ENCODE assay signal across 20 cellular contexts in genomic region chr2:109487871-109488655, GRCh38.
DNase-seq lines count a peak whose midpoint lies in the region; ATAC-seq, FAIRE-seq and TF ChIP-seq lines count a peak whose summit lies in the region.
"Had no signal": no experiment of that assay in that cellular context is flagged by ENCODE, and none has a peak within 500 bp of the region (broad histone marks: within the 10 kb centered on the region; RNA-seq: fewer than 3 reads in every experiment).

No MANE protein-coding gene starts in this region.

- TSS peak; percentile 69 for BruUV-seq in endothelial cell of umbilical vein (replicated peaks; lab: Mats Ljungman, UMichigan)

- H4K8ac ChIP-seq in neuronal stem cell (ENCODE audit: low read depth, low read length): no peak overlapping the region

- H3K27me3 Mint-ChIP-seq in endothelial cell (ENCODE audit: unreplicated experiment): peaks cover 5% of the 10 kb centered on the region

- POLR2A ChIA-PET in endothelial cell of umbilical vein (lab: Charles Lee): no interaction called here

- H3K27me3 ChIP-seq in endothelial cell of umbilical vein (ENCODE audit: control insufficient read depth in 2 of 2, insufficient read depth in 2 of 2, low read length in 2 of 2): no peaks in the 10 kb centered on the region
- H3K27me3 ChIP-seq in neuronal stem cell (ENCODE audit: control insufficient read depth in 3 of 3, insufficient read depth in 3 of 3, low read depth in 1 of 3, low read length in 3 of 3): peaks cover 0 to 8% (median 0%) of the 10 kb centered on the region in 3 experiments
- H3K27me3 ChIP-seq in upper lobe of right lung: no peaks in the 10 kb centered on the region

- intact Hi-C loops in Right ventricle myocardium superior (cut with DNase I) (no loop called here), cardiac septum (cut with DNase I) (no loop called here), endothelial cell of umbilical vein (cut with micrococcal nuclease) (loop anchor here (1.0 kb wide), 1 partner anchor 9 kb away; no protein-coding TSS in a partner anchor), upper lobe of right lung (cut with DNase I) (no loop called here)

- TF ChIP-seq CTCF in endothelial cell of umbilical vein (IDR thresholded peaks at IDR 0.05; ENCODE audit: extremely low read depth in 1 of 2, insufficient read depth in 1 of 2, low read depth in 1 of 2, low read length in 2 of 2) (no peak), upper lobe of right lung (IDR thresholded peaks at IDR 0.05) (no peak), endothelial cell (IDR thresholded peaks at IDR 0.05; ENCODE audit: unreplicated experiment) (no peak)

- FAIRE-seq in endothelial cell of umbilical vein (lab: Jason Lieb, UNC): no peak
- FAIRE-seq: A204.1, GM12891, GM18507 had no signal

- H3K36me3 Mint-ChIP-seq in endothelial cell (ENCODE audit: low read depth, unreplicated experiment): peaks cover 10% of the 10 kb centered on the region

- DNase-seq in Right ventricle myocardium superior (peak; percentile 17), cardiac septum (ENCODE audit: low spot score) (no peak), endothelial cell of umbilical vein (ENCODE audit: low read depth, low spot score) (no peak), neuronal stem cell (ENCODE audit: low spot score) (no peak), upper lobe of right lung (no peak), endothelial cell (ENCODE audit: low spot score) (no peak), SK-N-DZ (ENCODE audit: low spot score) (no peak)
- DNase-seq in stimulated activated CD4-positive, alpha-beta T cell treated with anti-CD3 and anti-CD28 coated beads, Interleukin-1b, Interleukin-23, amount 100 ng/mL, for 48 hours: no peak
- DNase-seq: GF-D8, NCI-H1048, NCI-H1436 treated with DMSO at 0.1 percent for 48 hours, NCI-H2081, NCI-H510A treated with DMSO at 0.1 percent for 48 hours, NCI-H82 had no signal

- H3K4me1 Mint-ChIP-seq in endothelial cell (ENCODE audit: unreplicated experiment): peaks cover 16% of the 10 kb centered on the region
- H3K4me1 Mint-ChIP-seq: GM23338 had no signal

- H3K4me3 Mint-ChIP-seq in endothelial cell (ENCODE audit: unreplicated experiment): no peak overlapping the region
- H3K4me3 Mint-ChIP-seq: GM23338 had no signal

- H4K91ac ChIP-seq in neuronal stem cell (ENCODE audit: low read depth, low read length, poor library complexity): no peak overlapping the region

- CTCF ChIA-PET in endothelial cell of umbilical vein (lab: Charles Lee): interaction anchor here (1.1 kb wide), 1 partner anchor 22 kb away, joined by 5 read pairs; no protein-coding TSS in a partner anchor

- peak overlapping the region; percentile 40 for H2AK5ac ChIP-seq in neuronal stem cell (ENCODE audit: low read depth, low read length)

- H3K4me1 ChIP-seq in endothelial cell of umbilical vein (ENCODE audit: control insufficient read depth, extremely low read depth, insufficient read depth, low read length): peaks cover 22% of the 10 kb centered on the region
- H3K4me1 ChIP-seq in neuronal stem cell (ENCODE audit: control insufficient read depth in 2 of 2, insufficient read depth in 1 of 2, low read depth in 1 of 2, low read length in 2 of 2): no peaks in the 10 kb centered on the region
- H3K4me1 ChIP-seq in upper lobe of right lung: peaks cover 25% of the 10 kb centered on the region

- no peak for ATAC-seq in Right ventricle myocardium superior (ENCODE audit: poor library complexity)
- ATAC-seq in upper lobe of right lung: no peak
- ATAC-seq: GM23338, Panc1 had no signal

- no peak for TF ChIP-seq POLR2A in endothelial cell of umbilical vein (IDR thresholded peaks at IDR 0.05; ENCODE audit: low read depth, low read length)

- no peak overlapping the region for H3K4me2 ChIP-seq in endothelial cell of umbilical vein (ENCODE audit: insufficient read depth, low read length)
- no peak overlapping the region for H3K4me2 ChIP-seq in neuronal stem cell (ENCODE audit: insufficient read depth, low read length, poor library complexity, severe bottlenecking)
- H3K4me2 ChIP-seq: GM23338 had no signal

- H4K20me1 ChIP-seq in endothelial cell of umbilical vein (replicated peaks; ENCODE audit: control insufficient read depth, extremely low read depth, insufficient read depth, low read length): no peaks in the 10 kb centered on the region

- H3K36me3 ChIP-seq in endothelial cell of umbilical vein (ENCODE audit: control insufficient read depth in 2 of 2, extremely low read depth in 1 of 2, insufficient read depth in 2 of 2, low read length in 2 of 2): peaks cover 0 to 4% of the 10 kb centered on the region in 2 experiments
- H3K36me3 ChIP-seq in neuronal stem cell (replicated peaks in 1 of 2; ENCODE audit: control insufficient read depth in 2 of 2, insufficient read depth in 2 of 2, low read length in 2 of 2): no peaks in the 10 kb centered on the region
- no peaks in the 10 kb centered on the region for H3K36me3 ChIP-seq in upper lobe of right lung

- H2BK5ac ChIP-seq in neuronal stem cell (ENCODE audit: low read length): no peak overlapping the region

- WGBS in neuronal stem cell (ENCODE audit: extremely low coverage in 2 of 2, insufficient read length in 2 of 2, insufficient replicate concordance in 1 of 2), 2 donors: no CpG with 5 or more reads among the region's 14 CpGs

- no peak overlapping the region for H3K27ac Mint-ChIP-seq in endothelial cell (ENCODE audit: unreplicated experiment)
- H3K27ac Mint-ChIP-seq: GM23338 had no signal

- H3K14ac ChIP-seq in neuronal stem cell (ENCODE audit: low read length): no peak overlapping the region

- no peak overlapping the region for H2BK120ac ChIP-seq in neuronal stem cell (ENCODE audit: low read depth, low read length)

- H3K9me1 ChIP-seq in endothelial cell of umbilical vein (replicated peaks; ENCODE audit: control insufficient read depth, extremely low read depth, insufficient read depth, low read length): no peaks in the 10 kb centered on the region

- H3K4ac ChIP-seq in neuronal stem cell (ENCODE audit: low read length): no peak overlapping the region

- H3K4me3 ChIP-seq in endothelial cell of umbilical vein (replicated peaks in 1 of 3; ENCODE audit: insufficient read depth in 1 of 3, low read depth in 1 of 3, low read length in 3 of 3) (no peak overlapping the region), neuronal stem cell (ENCODE audit: low read length in 2 of 2) (no peak overlapping the region), upper lobe of right lung (no peak overlapping the region)
- H3K4me3 ChIP-seq: GM23338 had no signal

- no peaks in the 10 kb centered on the region for H3K9me3 ChIP-seq in endothelial cell of umbilical vein (replicated peaks; ENCODE audit: control insufficient read depth, insufficient read depth, low read length)
- no peaks in the 10 kb centered on the region for H3K9me3 ChIP-seq in neuronal stem cell (replicated peaks in 1 of 2; ENCODE audit: control insufficient read depth in 2 of 2, insufficient read depth in 1 of 2, low read depth in 1 of 2, low read length in 2 of 2)
- no peaks in the 10 kb centered on the region for H3K9me3 ChIP-seq in upper lobe of right lung

- H2BK12ac ChIP-seq in neuronal stem cell (ENCODE audit: low read length): no peak overlapping the region

- peak overlapping the region; percentile 23 for H3K23ac ChIP-seq in neuronal stem cell (ENCODE audit: low read depth, low read length, poor library complexity)

- no peak overlapping the region for H2BK15ac ChIP-seq in neuronal stem cell (ENCODE audit: low read length)

- H3K27ac ChIP-seq in endothelial cell of umbilical vein (ENCODE audit: insufficient read depth, low read depth, low read length): peak overlapping the region; percentile 75
- no peak overlapping the region for H3K27ac ChIP-seq in neuronal stem cell (replicated peaks; ENCODE audit: low read length)
- H3K27ac ChIP-seq in upper lobe of right lung: peak overlapping the region; percentile 24
- H3K27ac ChIP-seq: C4-2B had no signal

- no peaks in the 10 kb centered on the region for H3K9me3 Mint-ChIP-seq in endothelial cell (ENCODE audit: unreplicated experiment)
- H3K9me3 Mint-ChIP-seq: GM23338 had no signal

- H3K79me2 ChIP-seq in endothelial cell of umbilical vein (ENCODE audit: control insufficient read depth, insufficient read depth, low read length): no peaks in the 10 kb centered on the region

- peak overlapping the region; percentile 49 for H3K9ac ChIP-seq in endothelial cell of umbilical vein (replicated peaks; ENCODE audit: extremely low read depth, insufficient read depth, low read length)
- peak overlapping the region; percentile 1 for H3K9ac ChIP-seq in neuronal stem cell (ENCODE audit: low read depth, low read length, poor library complexity)

- H2AFZ ChIP-seq in endothelial cell of umbilical vein (ENCODE audit: low read depth, low read length): peak overlapping the region; percentile 3
- H2AFZ ChIP-seq in neuronal stem cell (ENCODE audit: low read length): no peak overlapping the region
- H2AFZ ChIP-seq: GM23338 had no signal

- H3K79me1 ChIP-seq in neuronal stem cell (ENCODE audit: low read depth, low read length): peaks cover under 1% of the 10 kb centered on the region

- peak overlapping the region; percentile 13 for H3K18ac ChIP-seq in neuronal stem cell (ENCODE audit: low read length)

- dilution Hi-C loops in endothelial cell of umbilical vein (cut with MboI; ENCODE audit: extremely low pct_ligation_motif_present, low sequenced_read_pairs): no loop called here

TF ChIP-seq in endothelial cell of umbilical vein, 7 proteins besides CTCF, POLR2A, EP300 and RAD21:
- TF ChIP-seq GATA2 (IDR thresholded peaks at IDR 0.05; ENCODE audit: insufficient read depth, insufficient read length, low read depth, low read length) (no peak), JUN (IDR thresholded peaks at IDR 0.05; ENCODE audit: borderline replicate concordance, insufficient read depth, insufficient read length, low read depth) (no peak)
